ENCODE assay signal across 29 cellular contexts in genomic region chr7:50723888-50724287, GRCh38.
"Had no signal": no experiment of that assay in that cellular context is flagged by ENCODE, and none has a peak within 500 bp of the region (broad histone marks: within the 10 kb centered on the region; RNA-seq: fewer than 3 reads in every experiment).

No MANE protein-coding gene starts in this region.

- H3K27ac Mint-ChIP-seq: activated CD4-positive, alpha-beta memory T cell treated with anti-CD3 and anti-CD28 coated beads, Interleukin-2, amount 10 ng/mL, durations not matched to agents 7 days and 5 days; activated CD4-positive, alpha-beta T cell treated with anti-CD3 and anti-CD28 coated beads, Interleukin-2, amount 10 ng/mL, durations not matched to agents 24 days and 14 days; activated naive CD4-positive, alpha-beta T cell treated with anti-CD3 and anti-CD28 coated beads for 36 hours; activated T-cell treated with anti-CD3 and anti-CD28 coated beads, Interleukin-2, amount 50 U/mL, for 72 hours; mesothelial cell of epicardium had no signal

- H3K4me3 Mint-ChIP-seq: activated CD4-positive, alpha-beta memory T cell treated with anti-CD3 and anti-CD28 coated beads, Interleukin-2, amount 10 ng/mL, durations not matched to agents 7 days and 5 days; activated CD4-positive, alpha-beta T cell treated with anti-CD3 and anti-CD28 coated beads, Interleukin-2, amount 10 ng/mL, durations not matched to agents 24 days and 14 days; activated naive CD4-positive, alpha-beta T cell treated with anti-CD3 and anti-CD28 coated beads for 36 hours; activated T-cell treated with anti-CD3 and anti-CD28 coated beads, Interleukin-2, amount 50 U/mL, for 72 hours; mesothelial cell of epicardium had no signal

- ATAC-seq: activated CD4-positive, CD25-positive, alpha-beta regulatory T cell treated with anti-CD3 and anti-CD28 coated beads, Interleukin-2, amount 50 U/mL, for 24 hours; body of pancreas; left lung had no signal

- H3K4me3 ChIP-seq: body of pancreas, left lung, ovary, prostate gland, right atrium auricular region, stomach, suprapubic skin, tibial nerve, uterus had no signal

- DNase-seq: activated CD4-positive, alpha-beta memory T cell treated with anti-CD3 and anti-CD28 coated beads, Interleukin-2, amount 10 ng/mL, durations not matched to agents 7 days and 5 days; activated CD4-positive, alpha-beta T cell treated with anti-CD3 and anti-CD28 coated beads, Interleukin-2, amount 10 ng/mL, durations not matched to agents 24 days and 14 days; activated effector memory CD4-positive, alpha-beta T cell treated with Interleukin-2 at 50 U/mL for 16 hours; activated T-cell treated with anti-CD3 and anti-CD28 coated beads, Interleukin-2, amount 50 U/mL, for 72 hours; anterior cingulate cortex; body of pancreas; caudate nucleus; effector CD8-positive, alpha-beta T cell; foreskin melanocyte; glutamatergic neuron; hippocampal formation; kidney glomerular epithelial cell; left lung; ovary; stimulated activated CD4-positive, alpha-beta T cell treated with anti-CD3 and anti-CD28 coated beads, Interleukin-12 subunit alpha, Interleukin-12 subunit beta, amount 100 ng/mL, for 4 hours; stimulated activated CD4-positive, alpha-beta T cell treated with anti-CD3 and anti-CD28 coated beads, Interleukin-4, amount 100 ng/mL, for 4 hours; stomach; T1000; uterus had no signal

- H3K9me3 ChIP-seq: body of pancreas, left lung, neutrophil, ovary, prostate gland, right atrium auricular region, stomach, suprapubic skin, tibial nerve, uterus had no signal

- H3K27me3 ChIP-seq: body of pancreas, left lung, neutrophil, ovary, right atrium auricular region, stomach, suprapubic skin, tibial nerve, uterus had no signal

- H3K27me3 Mint-ChIP-seq: activated CD4-positive, alpha-beta memory T cell treated with anti-CD3 and anti-CD28 coated beads, Interleukin-2, amount 10 ng/mL, durations not matched to agents 7 days and 5 days; activated CD4-positive, alpha-beta T cell treated with anti-CD3 and anti-CD28 coated beads, Interleukin-2, amount 10 ng/mL, durations not matched to agents 24 days and 14 days; naive thymus-derived CD8-positive, alpha-beta T cell had no signal

- H3K36me3 Mint-ChIP-seq: mesothelial cell of epicardium; naive thymus-derived CD8-positive, alpha-beta T cell had no signal

- H3K36me3 ChIP-seq: left lung, neutrophil, ovary, prostate gland, right atrium auricular region, suprapubic skin, uterus had no signal

- H3K27ac ChIP-seq: ovary, prostate gland, right atrium auricular region, suprapubic skin, tibial nerve, uterus, VCaP had no signal

- H3K4me1 ChIP-seq: prostate gland, uterus had no signal

- H3K9me3 Mint-ChIP-seq: activated CD4-positive, alpha-beta memory T cell treated with anti-CD3 and anti-CD28 coated beads, Interleukin-2, amount 10 ng/mL, durations not matched to agents 7 days and 5 days; activated CD4-positive, alpha-beta T cell treated with anti-CD3 and anti-CD28 coated beads, Interleukin-2, amount 10 ng/mL, durations not matched to agents 24 days and 14 days; activated naive CD4-positive, alpha-beta T cell treated with anti-CD3 and anti-CD28 coated beads for 36 hours; activated T-cell treated with anti-CD3 and anti-CD28 coated beads, Interleukin-2, amount 50 U/mL, for 72 hours; mesothelial cell of epicardium; naive thymus-derived CD8-positive, alpha-beta T cell had no signal
